8 cellular contexts compared by ENCODE assay signal in genomic region chr13:110616103-110617101, GRCh38. TPM values are rescaled to one million over a fixed set of nuclear protein-coding genes. Genes with fewer than 3 reads are reported as not detected.
DNase-seq lines count a peak whose midpoint lies in the region; ATAC-seq and TF ChIP-seq lines count a peak whose summit lies in the region.

No MANE protein-coding gene starts in this region.

- H3K4me2 ChIP-seq in mammary epithelial cell (ENCODE audit: insufficient read depth, low read depth, low read length) = peak overlapping the region; percentile 93

- H3K9me3 ChIP-seq in mammary epithelial cell (replicated peaks; ENCODE audit: insufficient read depth, low read length) (peaks cover 5% of the 10 kb centered on the region), liver (ENCODE audit: control insufficient read depth in 4 of 4, low read length in 3 of 4) (no peaks in the 10 kb centered on the region)

- dilution Hi-C loops in mammary epithelial cell (cut with HindIII; ENCODE audit: low sequenced_read_pairs) = no loop called here

- peak; percentile 57 for ATAC-seq in GM18907 (IDR thresholded peaks at IDR 0.05; ENCODE audit: unreplicated experiment)
- ATAC-seq in HG03103 (IDR thresholded peaks at IDR 0.05; ENCODE audit: low read depth, unreplicated experiment) = peak; percentile 34
- ATAC-seq in SK-N-SH treated with all-trans-retinoic acid at 6 μM for 48 hours = peak; percentile 47

- H3K4me1 ChIP-seq in mammary epithelial cell (ENCODE audit: insufficient read depth, low read length) (peaks cover 28% of the 10 kb centered on the region), liver (ENCODE audit: control insufficient read depth in 4 of 4, insufficient read depth in 4 of 4, low read length in 3 of 4) (peaks cover 10 to 49% (median 32%) of the 10 kb centered on the region in 4 donors)

- H2AFZ ChIP-seq in mammary epithelial cell (ENCODE audit: low read depth, low read length) = peak overlapping the region; percentile 95

- peak overlapping the region; percentile 62 to 83 (median 70) for H3K4me3 ChIP-seq in mammary epithelial cell (replicated peaks in 1 of 3; ENCODE audit: insufficient read depth in 1 of 3, low read depth in 2 of 3, low read length in 3 of 3)
- H3K4me3 ChIP-seq in liver (ENCODE audit: low read depth in 1 of 3, low read length in 3 of 3) = peak overlapping the region; percentile 51 to 89 (median 87)

- DNase-seq in CD1c-positive myeloid dendritic cell (ENCODE audit: extremely low spot score) (peak; percentile 35), mammary epithelial cell (peak; percentile 74), amniotic stem cell (lab: John Stamatoyannopoulos, UW) (no peak)
- peak; percentile 5 for DNase-seq in stimulated activated CD8-positive, alpha-beta memory T cell treated with anti-CD3 and anti-CD28 coated beads, Interleukin-7, amount 100 ng/mL, for 24 hours (ENCODE audit: low read depth)

- WGBS in mammary epithelial cell (ENCODE audit: low coverage, missing lambda C conversion rate) = 4% methylated on average over 27 of the region's 37 CpGs
- WGBS in liver = 5% methylated on average over 37 of the region's 37 CpGs

- in situ Hi-C loops in mammary epithelial cell (cut with MboI; ENCODE audit: low sequenced_read_pairs in 2 of 2) = loop anchor here in 1 of 2 donors (25.0 kb wide), 1 partner anchor 404 kb away; no protein-coding TSS in a partner anchor

- CTCF ChIA-PET in mammary epithelial cell (lab: Charles Lee; ENCODE audit: low non-redundant PET) = interaction anchor here (0.7 kb wide), 1 partner anchor 13 kb away, joined by 4 read pairs; no protein-coding TSS in a partner anchor

- H3K79me2 ChIP-seq in mammary epithelial cell (ENCODE audit: insufficient read depth, low read length) = peaks cover 60% of the 10 kb centered on the region

- peak; percentile 44 to 57 for TF ChIP-seq RAD21 in liver (IDR thresholded peaks at IDR 0.05)

- peak overlapping the region; percentile 52 for H3K27ac ChIP-seq in mammary epithelial cell (ENCODE audit: insufficient read depth, low read depth, low read length)
- H3K27ac ChIP-seq in liver (ENCODE audit: low read depth in 1 of 2, low read length in 2 of 2) = peak overlapping the region; percentile 98 to 99

- H3K36me3 ChIP-seq in mammary epithelial cell (ENCODE audit: insufficient read depth, low read length) = no peaks in the 10 kb centered on the region
- no peaks in the 10 kb centered on the region for H3K36me3 ChIP-seq in liver (ENCODE audit: control insufficient read depth in 4 of 4, insufficient read depth in 3 of 4, low read depth in 1 of 4, low read length in 3 of 4)

- H4K20me1 ChIP-seq in mammary epithelial cell (ENCODE audit: insufficient read depth, low read length) = no peaks in the 10 kb centered on the region

- H3K9ac ChIP-seq in mammary epithelial cell (ENCODE audit: insufficient read depth, low read length) (peak overlapping the region; percentile 59), liver (ENCODE audit: low read depth in 1 of 2, low read length in 2 of 2) (peak overlapping the region; percentile 86 to 94)

- H3K27me3 ChIP-seq in mammary epithelial cell (ENCODE audit: insufficient read depth, low read length) (no peaks in the 10 kb centered on the region), liver (ENCODE audit: control insufficient read depth in 4 of 4, insufficient read depth in 4 of 4, low read length in 3 of 4) (no peaks in the 10 kb centered on the region)

- TSS peak; percentile 20 for BruUV-seq in mammary epithelial cell (replicated peaks; lab: Mats Ljungman, UMichigan)

- peak; percentile 8 to 29 for TF ChIP-seq CTCF in mammary epithelial cell (conservative IDR thresholded peaks at IDR 0.05 in 1 of 2, IDR thresholded peaks at IDR 0.05 in 1 of 2; ENCODE audit: extremely low read depth in 1 of 2, insufficient read depth in 1 of 2, low read depth in 1 of 2, low read length in 2 of 2)
- TF ChIP-seq CTCF in liver (IDR thresholded peaks at IDR 0.05; ENCODE audit: low read depth, low read length, missing input control) = peak; percentile 6

- intact Hi-C loops in mammary epithelial cell (cut with micrococcal nuclease) = loop anchor here (1.0 to 5.0 kb wide), 5 partner anchors 56 to 394 kb away; partner anchors contain the start of genes ING1 and RAB20

TF ChIP-seq in SK-N-SH treated with all-trans-retinoic acid at 6 μM for 48 hours, 23 proteins besides CTCF, POLR2A, EP300 and RAD21:
- TF ChIP-seq ZFP3 (CRISPR knock-in tag; IDR thresholded peaks at IDR 0.05) = peak; percentile 73
- no peak for TF ChIP-seq RARB (CRISPR knock-in tag; IDR thresholded peaks at IDR 0.05)

TF ChIP-seq in liver, 16 proteins besides CTCF, POLR2A, EP300 and RAD21:
- TF ChIP-seq RXRA (IDR thresholded peaks at IDR 0.05) (peak in 1 of 2 donors; percentile 10), FOXA1 (IDR thresholded peaks at IDR 0.05) (no peak)
- TF ChIP-seq, protein P1, sequence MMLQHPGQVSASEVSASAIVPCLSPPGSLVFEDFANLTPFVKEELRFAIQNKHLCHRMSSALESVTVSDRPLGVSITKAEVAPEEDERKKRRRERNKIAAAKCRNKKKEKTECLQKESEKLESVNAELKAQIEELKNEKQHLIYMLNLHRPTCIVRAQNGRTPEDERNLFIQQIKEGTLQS (IDR thresholded peaks at IDR 0.05) = peak; percentile 8

RNA-seq across cellular contexts. Expression of gene NAXD, which starts 1.1 kb away (rescaled TPM):
- total RNA-seq in mammary epithelial cell (10 to 100 TPM; 18.3 to 27.0 TPM), liver (10 to 100 TPM; 19.0 to 34.1 TPM)
- polyA plus RNA-seq in mammary epithelial cell (19.5 TPM), liver (10 to 100 TPM; 21.2 to 40.5 TPM)
- 7.5 TPM for polyA minus RNA-seq in mammary epithelial cell

RNA-seq across cellular contexts. Expression of gene RAB20, which starts 54.9 kb away (rescaled TPM):
- total RNA-seq in mammary epithelial cell = 1 to 10 TPM; 5.5 to 6.1 TPM
- polyA plus RNA-seq in mammary epithelial cell = 9.7 TPM
- 21.6 TPM for polyA minus RNA-seq in mammary epithelial cell
- 10 to 100 TPM in 1 of 2 donors, 1 to 10 TPM in 1; 9.8 to 31.0 TPM for total RNA-seq in liver
- 10 to 100 TPM; 19.3 to 36.9 TPM for polyA plus RNA-seq in liver
